In the genomic region with DNA sequence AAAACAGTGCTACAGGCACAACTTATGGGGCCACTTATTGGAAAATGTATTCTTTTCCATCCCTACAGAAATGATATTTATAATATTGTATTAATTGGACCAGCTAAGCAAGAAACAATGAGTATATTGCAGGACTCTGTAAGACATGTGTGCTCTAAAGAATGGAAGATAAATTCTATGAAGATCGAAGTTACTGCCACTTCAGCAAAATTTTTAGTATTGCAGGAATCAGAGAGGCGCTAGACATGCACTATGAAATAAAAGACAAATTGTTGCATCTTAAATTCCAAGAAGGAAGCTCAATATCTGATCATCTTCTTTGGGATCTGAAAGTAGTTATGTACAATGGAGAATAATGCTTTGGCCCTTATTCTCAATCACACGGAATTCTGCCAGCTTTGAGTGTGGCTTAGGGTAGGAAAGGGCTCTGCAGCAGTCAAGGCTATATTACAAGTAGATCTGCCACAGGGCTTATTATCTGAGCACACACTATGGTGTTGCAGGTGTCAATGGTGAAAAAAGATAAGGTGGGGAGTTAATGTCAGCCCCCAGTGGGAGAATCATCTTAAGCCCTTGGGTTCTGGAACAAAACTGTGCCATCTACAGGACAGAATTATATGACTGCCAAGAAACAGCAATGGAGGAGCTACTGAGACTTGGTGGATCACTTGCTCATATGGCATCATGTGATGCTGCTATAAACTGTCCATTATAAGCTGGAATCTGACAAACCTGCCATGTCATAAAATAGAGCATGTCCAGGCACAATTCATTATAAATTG, we compare ENCODE assay signal across 12 cellular contexts.
DNase-seq lines count a peak whose midpoint lies in the region; ATAC-seq, FAIRE-seq and TF ChIP-seq lines count a peak whose summit lies in the region.
"Had no signal": no experiment of that assay in that cellular context is flagged by ENCODE, and none has a peak within 500 bp of the region (broad histone marks: within the 10 kb centered on the region; RNA-seq: fewer than 3 reads in every experiment).

No MANE protein-coding gene starts in this region.

- H3K4me3 ChIP-seq in keratinocyte (ENCODE audit: control insufficient read depth in 2 of 3, extremely low read depth in 1 of 3, insufficient read depth in 2 of 3, low read depth in 1 of 3, low read length in 3 of 3) (no peak overlapping the region), uterus (no peak overlapping the region)

- H3K27ac ChIP-seq in keratinocyte (ENCODE audit: control insufficient read depth, insufficient read depth, low read length) (no peak overlapping the region), uterus (no peak overlapping the region)

- H3K4me1 ChIP-seq in keratinocyte (ENCODE audit: control insufficient read depth, extremely low read depth, insufficient read depth, low read length) (no peaks in the 10 kb centered on the region), uterus (no peaks in the 10 kb centered on the region)

- H3K36me3 Mint-ChIP-seq in activated T-helper 17 cell treated with anti-CD3 and anti-CD28 coated beads, Interleukin-2, amount 50 U/mL, for 72 hours (ENCODE audit: low read depth), result no peaks in the 10 kb centered on the region
- H3K36me3 Mint-ChIP-seq: memory B cell had no signal

- no peak for TF ChIP-seq POLR2A in uterus (IDR thresholded peaks at IDR 0.05)

- no peak overlapping the region for H3K9ac ChIP-seq in keratinocyte (ENCODE audit: control insufficient read depth, extremely low read depth, insufficient read depth, low read length)

- CTCF ChIA-PET in HEK293T (lab: Yijun Ruan, JAX), result interaction anchor here (0.7 to 1.3 kb wide), 5 partner anchors 10 to 566 kb away, joined by 3 to 7 read pairs (median 4); no protein-coding TSS in a partner anchor

- no peak overlapping the region for H3K4me2 ChIP-seq in keratinocyte (ENCODE audit: control insufficient read depth, extremely low read depth, insufficient read depth, low read depth, low read length)

- DNase-seq in HEK293T (ENCODE audit: extremely low spot score), result peak; percentile 19
- peak; percentile 73 for DNase-seq in OCI-M1 (lab: John Stamatoyannopoulos, UW)
- DNase-seq in keratinocyte (ENCODE audit: low read depth, low spot score), result no peak
- DNase-seq in uterus, result no peak
- no peak for DNase-seq in cardiac septum (ENCODE audit: low spot score)
- DNase-seq: effector CD4-positive, alpha-beta T cell; stimulated activated CD4-positive, alpha-beta T cell treated with anti-CD3 and anti-CD28 coated beads, Interleukin-1b, Interleukin-23, amount 100 ng/mL, for 48 hours had no signal

- H3K9me1 ChIP-seq in keratinocyte (ENCODE audit: control insufficient read depth, extremely low read depth, insufficient read depth, low read length), result no peaks in the 10 kb centered on the region

- H3K9me3 Mint-ChIP-seq in activated T-helper 17 cell treated with anti-CD3 and anti-CD28 coated beads, Interleukin-2, amount 50 U/mL, for 72 hours, result no peaks in the 10 kb centered on the region
- H3K9me3 Mint-ChIP-seq: memory B cell had no signal

- TF ChIP-seq CTCF in GM12874 (IDR thresholded peaks at IDR 0.05; ENCODE audit: insufficient read depth, low read depth, low read length) (0 out of 2 replicates have a peak, but pooled peaks have one; percentile 24), keratinocyte (optimal IDR thresholded peaks at IDR 0.05 in 1 of 3, IDR thresholded peaks at IDR 0.05 in 1 of 3, conservative IDR thresholded peaks at IDR 0.05 in 1 of 3; ENCODE audit: extremely low read depth in 1 of 3, insufficient read depth in 2 of 3, low read length in 3 of 3) (peak in 2 of 3 experiments; percentile 12 to 19), uterus (IDR thresholded peaks at IDR 0.05) (no peak)

- POLR2A ChIA-PET in HEK293T (lab: Yijun Ruan, JAX), result no interaction called here

- H3K9me3 ChIP-seq in keratinocyte (ENCODE audit: control insufficient read depth, low read depth, low read length) (no peaks in the 10 kb centered on the region), uterus (no peaks in the 10 kb centered on the region)

- H3K27me3 ChIP-seq in keratinocyte (ENCODE audit: control insufficient read depth, extremely low read depth, insufficient read depth, low read length) (no peaks in the 10 kb centered on the region), uterus (no peaks in the 10 kb centered on the region)

- no peak for ATAC-seq in GM21360 (IDR thresholded peaks at IDR 0.05; ENCODE audit: unreplicated experiment)
- no peak for ATAC-seq in activated T-helper 17 cell treated with anti-CD3 and anti-CD28 coated beads, Interleukin-2, amount 50 U/mL, for 72 hours (replicated peaks)

- H4K20me1 ChIP-seq in keratinocyte (ENCODE audit: control insufficient read depth, extremely low read depth, insufficient read depth, low read length), result no peaks in the 10 kb centered on the region

- no peak overlapping the region for H2AFZ ChIP-seq in keratinocyte (ENCODE audit: control insufficient read depth, low read length)

- no peak for FAIRE-seq in keratinocyte (lab: Jason Lieb, UNC)
- FAIRE-seq: RCC 7860 had no signal

- no peaks in the 10 kb centered on the region for H3K36me3 ChIP-seq in keratinocyte (ENCODE audit: control insufficient read depth in 2 of 2, extremely low read depth in 1 of 2, insufficient read depth in 2 of 2, low read length in 2 of 2)
- H3K36me3 ChIP-seq in uterus, result no peaks in the 10 kb centered on the region

- no peaks in the 10 kb centered on the region for H3K4me1 Mint-ChIP-seq in activated T-helper 17 cell treated with anti-CD3 and anti-CD28 coated beads, Interleukin-2, amount 50 U/mL, for 72 hours
- H3K4me1 Mint-ChIP-seq: memory B cell had no signal

- H3K27me3 Mint-ChIP-seq in activated T-helper 17 cell treated with anti-CD3 and anti-CD28 coated beads, Interleukin-2, amount 50 U/mL, for 72 hours, result no peaks in the 10 kb centered on the region
- H3K27me3 Mint-ChIP-seq: memory B cell had no signal

- H3K79me2 ChIP-seq in keratinocyte (ENCODE audit: control insufficient read depth, insufficient read depth, low read length), result no peaks in the 10 kb centered on the region

- H3K27ac Mint-ChIP-seq in activated T-helper 17 cell treated with anti-CD3 and anti-CD28 coated beads, Interleukin-2, amount 50 U/mL, for 72 hours, result no peak overlapping the region
- H3K27ac Mint-ChIP-seq: memory B cell had no signal

- no peak overlapping the region for H3K4me3 Mint-ChIP-seq in activated T-helper 17 cell treated with anti-CD3 and anti-CD28 coated beads, Interleukin-2, amount 50 U/mL, for 72 hours
- H3K4me3 Mint-ChIP-seq: memory B cell had no signal

- intact Hi-C loops in uterus (cut with DNase I; ENCODE audit: low total_unique reads), result no loop called here
- intact Hi-C loops in cardiac septum (cut with DNase I), result no loop called here

- dilution Hi-C loops in keratinocyte (cut with MboI; ENCODE audit: extremely low pct_ligation_motif_present, low sequenced_read_pairs), result no loop called here

TF ChIP-seq in HEK293T, 16 proteins besides CTCF, POLR2A, EP300 and RAD21:
- TF ChIP-seq SUZ12 (IDR thresholded peaks at IDR 0.05) (no peak), FOXK2 (IDR thresholded peaks at IDR 0.05) (no peak), FOXA1 (IDR thresholded peaks at IDR 0.05) (no peak), HDGF (IDR thresholded peaks at IDR 0.05; ENCODE audit: borderline replicate concordance) (no peak), LEF1 (IDR thresholded peaks at IDR 0.05; ENCODE audit: borderline replicate concordance) (no peak), ZNF384 (IDR thresholded peaks at IDR 0.05) (no peak), BHLHE40 (IDR thresholded peaks at IDR 0.05; ENCODE audit: borderline replicate concordance) (no peak), CTBP1 (IDR thresholded peaks at IDR 0.05; ENCODE audit: borderline replicate concordance) (no peak), SP1 (IDR thresholded peaks at IDR 0.05) (no peak), L3MBTL2 (conservative IDR thresholded peaks at IDR 0.05) (no peak)

Comparison
In these comparisons a context has a peak if more than half of its experiments do, and no peak if none do; other contexts are left out.
1. CTCF ChIP-seq: peak in GM12874 (single experiment) and keratinocyte (2 of 3); none in uterus (0 of 4).
2. DNase-seq: peak in HEK293T (single experiment) and OCI-M1 (single experiment); none in keratinocyte (single experiment), uterus (0 of 2) and cardiac septum (single experiment).